In the genomic region with DNA sequence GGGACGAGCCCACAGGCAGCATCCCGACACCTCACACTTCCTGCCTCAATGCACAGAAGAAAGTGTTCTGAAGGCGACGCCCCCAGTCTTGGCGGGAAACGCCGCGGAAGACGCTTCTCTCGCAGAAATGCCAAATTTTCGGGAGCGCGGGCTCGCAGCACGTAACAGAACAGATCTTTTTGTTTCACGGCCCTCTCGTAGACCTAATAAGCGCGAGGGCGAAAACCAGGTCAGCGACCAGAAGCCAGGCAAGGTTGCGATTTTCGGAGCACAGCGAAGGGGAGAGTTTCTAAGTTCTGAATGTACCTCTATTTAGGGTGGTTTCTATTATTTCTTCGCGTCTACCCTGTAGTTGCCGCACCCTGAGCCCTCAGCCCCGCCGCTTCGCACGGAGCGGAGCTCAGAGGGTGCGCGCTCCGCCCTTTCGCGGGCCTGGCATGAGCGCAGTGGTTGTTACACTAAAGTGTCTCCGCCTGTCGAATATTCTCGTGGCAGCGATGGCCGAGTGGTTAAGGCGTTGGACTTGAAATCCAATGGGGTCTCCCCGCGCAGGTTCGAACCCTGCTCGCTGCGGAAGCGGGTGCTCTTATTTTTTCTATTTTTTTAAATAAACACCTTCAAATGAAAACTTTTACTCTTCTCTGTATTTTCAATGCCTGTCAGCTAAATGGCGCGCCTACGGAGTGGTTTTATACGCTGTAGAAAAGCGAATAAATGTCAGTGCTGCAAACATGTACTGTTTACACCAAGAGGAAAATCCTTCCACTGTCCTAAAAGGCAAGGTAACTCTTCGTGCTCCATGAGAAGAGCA, we compare ENCODE assay signal across 8 cellular contexts.
DNase-seq lines count a peak whose midpoint lies in the region; ATAC-seq and TF ChIP-seq lines count a peak whose summit lies in the region.

No MANE protein-coding gene starts in this region.

- no peak for TF ChIP-seq CTCF in liver (IDR thresholded peaks at IDR 0.05; ENCODE audit: low read depth, low read length, missing input control)

- peak; percentile 85 for DNase-seq in NCI-H748 treated with DMSO at 0.1 percent for 48 hours (lab: John Stamatoyannopoulos, UW)
- peak; percentile 96 for DNase-seq in activated CD4-positive, alpha-beta T cell treated with anti-CD3 and anti-CD28 coated beads, Interleukin-2, amount 50 U/mL, for 48 hours
- peak; percentile 92 to 93 for DNase-seq in dermis microvascular lymphatic vessel endothelial cell (ENCODE audit: low read depth in 2 of 2)
- peak; percentile 94 for DNase-seq in stimulated activated CD4-positive, alpha-beta T cell treated with anti-CD3 and anti-CD28 coated beads, Interleukin-4, amount 100 ng/mL, for 1 hour

- TF ChIP-seq RAD21 in liver (IDR thresholded peaks at IDR 0.05), result no peak

- no peaks in the 10 kb centered on the region for H3K36me3 ChIP-seq in BLaER1
- H3K36me3 ChIP-seq in liver (ENCODE audit: control insufficient read depth in 4 of 4, insufficient read depth in 3 of 4, low read depth in 1 of 4, low read length in 3 of 4), result no peaks in the 10 kb centered on the region

- H3K9ac ChIP-seq in BLaER1 (peak overlapping the region; percentile 93), liver (ENCODE audit: low read depth in 1 of 2, low read length in 2 of 2) (peak overlapping the region; percentile 84 to 96)

- no peaks in the 10 kb centered on the region for H3K9me3 ChIP-seq in BLaER1
- no peaks in the 10 kb centered on the region for H3K9me3 ChIP-seq in liver (ENCODE audit: control insufficient read depth in 4 of 4, low read length in 3 of 4)

- under 1% methylated on average over 56 of the region's 56 CpGs for WGBS in liver

- H3K4me3 ChIP-seq in BLaER1 (peak overlapping the region; percentile 79), liver (ENCODE audit: low read depth in 1 of 3, low read length in 3 of 3) (peak overlapping the region; percentile 56 to 96 (median 83))

- H3K4me2 ChIP-seq in BLaER1, result peak overlapping the region; percentile 86

- peak overlapping the region; percentile 92 for H3K27ac ChIP-seq in BLaER1
- H3K27ac ChIP-seq in liver (ENCODE audit: low read depth in 1 of 2, low read length in 2 of 2), result peak overlapping the region; percentile 86 to 94

- no peaks in the 10 kb centered on the region for H3K27me3 ChIP-seq in BLaER1
- H3K27me3 ChIP-seq in liver (ENCODE audit: control insufficient read depth in 4 of 4, insufficient read depth in 4 of 4, low read length in 3 of 4), result no peaks in the 10 kb centered on the region

- ATAC-seq in GM19397 (IDR thresholded peaks at IDR 0.05; ENCODE audit: unreplicated experiment) (peak; percentile 88), HG03565 (IDR thresholded peaks at IDR 0.05; ENCODE audit: unreplicated experiment) (peak; percentile 80)

- no peaks in the 10 kb centered on the region for H4K20me1 ChIP-seq in BLaER1

- peaks cover 5% of the 10 kb centered on the region; the same call in 1 of the 2 replicates for H3K4me1 ChIP-seq in BLaER1
- H3K4me1 ChIP-seq in liver (ENCODE audit: control insufficient read depth in 4 of 4, insufficient read depth in 4 of 4, low read length in 3 of 4), result peaks cover 0 to 6% (median 0%) of the 10 kb centered on the region in 4 donors

TF ChIP-seq in liver, 16 proteins besides CTCF, POLR2A, EP300 and RAD21:
- TF ChIP-seq YY1 (IDR thresholded peaks at IDR 0.05) (no peak), JUND (IDR thresholded peaks at IDR 0.05) (no peak), GABPA (IDR thresholded peaks at IDR 0.05 in 1 of 2, conservative IDR thresholded peaks at IDR 0.05 in 1 of 2) (no peak), HNF4A (conservative IDR thresholded peaks at IDR 0.05) (peak in 1 of 2 donors; percentile 3), HNF4G (IDR thresholded peaks at IDR 0.05) (no peak), SP1 (IDR thresholded peaks at IDR 0.05) (no peak), EGR1 (IDR thresholded peaks at IDR 0.05; ENCODE audit: low read depth in 2 of 2) (no peak), TAF1 (conservative IDR thresholded peaks at IDR 0.05) (no peak), FOXA2 (IDR thresholded peaks at IDR 0.05) (no peak), NR2F2 (IDR thresholded peaks at IDR 0.05) (peak; percentile 59), RXRA (IDR thresholded peaks at IDR 0.05) (peak in 1 of 2 donors; percentile 9), FOXA1 (IDR thresholded peaks at IDR 0.05) (no peak)
- TF ChIP-seq, protein P1, sequence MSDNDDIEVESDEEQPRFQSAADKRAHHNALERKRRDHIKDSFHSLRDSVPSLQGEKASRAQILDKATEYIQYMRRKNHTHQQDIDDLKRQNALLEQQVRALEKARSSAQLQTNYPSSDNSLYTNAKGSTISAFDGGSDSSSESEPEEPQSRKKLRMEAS (IDR thresholded peaks at IDR 0.05), result peak; percentile 90
- TF ChIP-seq, protein P2, sequence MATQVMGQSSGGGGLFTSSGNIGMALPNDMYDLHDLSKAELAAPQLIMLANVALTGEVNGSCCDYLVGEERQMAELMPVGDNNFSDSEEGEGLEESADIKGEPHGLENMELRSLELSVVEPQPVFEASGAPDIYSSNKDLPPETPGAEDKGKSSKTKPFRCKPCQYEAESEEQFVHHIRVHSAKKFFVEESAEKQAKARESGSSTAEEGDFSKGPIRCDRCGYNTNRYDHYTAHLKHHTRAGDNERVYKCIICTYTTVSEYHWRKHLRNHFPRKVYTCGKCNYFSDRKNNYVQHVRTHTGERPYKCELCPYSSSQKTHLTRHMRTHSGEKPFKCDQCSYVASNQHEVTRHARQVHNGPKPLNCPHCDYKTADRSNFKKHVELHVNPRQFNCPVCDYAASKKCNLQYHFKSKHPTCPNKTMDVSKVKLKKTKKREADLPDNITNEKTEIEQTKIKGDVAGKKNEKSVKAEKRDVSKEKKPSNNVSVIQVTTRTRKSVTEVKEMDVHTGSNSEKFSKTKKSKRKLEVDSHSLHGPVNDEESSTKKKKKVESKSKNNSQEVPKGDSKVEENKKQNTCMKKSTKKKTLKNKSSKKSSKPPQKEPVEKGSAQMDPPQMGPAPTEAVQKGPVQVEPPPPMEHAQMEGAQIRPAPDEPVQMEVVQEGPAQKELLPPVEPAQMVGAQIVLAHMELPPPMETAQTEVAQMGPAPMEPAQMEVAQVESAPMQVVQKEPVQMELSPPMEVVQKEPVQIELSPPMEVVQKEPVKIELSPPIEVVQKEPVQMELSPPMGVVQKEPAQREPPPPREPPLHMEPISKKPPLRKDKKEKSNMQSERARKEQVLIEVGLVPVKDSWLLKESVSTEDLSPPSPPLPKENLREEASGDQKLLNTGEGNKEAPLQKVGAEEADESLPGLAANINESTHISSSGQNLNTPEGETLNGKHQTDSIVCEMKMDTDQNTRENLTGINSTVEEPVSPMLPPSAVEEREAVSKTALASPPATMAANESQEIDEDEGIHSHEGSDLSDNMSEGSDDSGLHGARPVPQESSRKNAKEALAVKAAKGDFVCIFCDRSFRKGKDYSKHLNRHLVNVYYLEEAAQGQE (IDR thresholded peaks at IDR 0.05), result no peak
- TF ChIP-seq, protein P3, sequence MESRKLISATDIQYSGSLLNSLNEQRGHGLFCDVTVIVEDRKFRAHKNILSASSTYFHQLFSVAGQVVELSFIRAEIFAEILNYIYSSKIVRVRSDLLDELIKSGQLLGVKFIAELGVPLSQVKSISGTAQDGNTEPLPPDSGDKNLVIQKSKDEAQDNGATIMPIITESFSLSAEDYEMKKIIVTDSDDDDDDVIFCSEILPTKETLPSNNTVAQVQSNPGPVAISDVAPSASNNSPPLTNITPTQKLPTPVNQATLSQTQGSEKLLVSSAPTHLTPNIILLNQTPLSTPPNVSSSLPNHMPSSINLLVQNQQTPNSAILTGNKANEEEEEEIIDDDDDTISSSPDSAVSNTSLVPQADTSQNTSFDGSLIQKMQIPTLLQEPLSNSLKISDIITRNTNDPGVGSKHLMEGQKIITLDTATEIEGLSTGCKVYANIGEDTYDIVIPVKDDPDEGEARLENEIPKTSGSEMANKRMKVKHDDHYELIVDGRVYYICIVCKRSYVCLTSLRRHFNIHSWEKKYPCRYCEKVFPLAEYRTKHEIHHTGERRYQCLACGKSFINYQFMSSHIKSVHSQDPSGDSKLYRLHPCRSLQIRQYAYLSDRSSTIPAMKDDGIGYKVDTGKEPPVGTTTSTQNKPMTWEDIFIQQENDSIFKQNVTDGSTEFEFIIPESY (IDR thresholded peaks at IDR 0.05), result no peak
- TF ChIP-seq, protein P4, sequence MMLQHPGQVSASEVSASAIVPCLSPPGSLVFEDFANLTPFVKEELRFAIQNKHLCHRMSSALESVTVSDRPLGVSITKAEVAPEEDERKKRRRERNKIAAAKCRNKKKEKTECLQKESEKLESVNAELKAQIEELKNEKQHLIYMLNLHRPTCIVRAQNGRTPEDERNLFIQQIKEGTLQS (IDR thresholded peaks at IDR 0.05), result peak; percentile 100

Comparison
In these comparisons a context has a peak if more than half of its experiments do, and no peak if none do; other contexts are left out.
1. Peak in every context shown above with its lines: DNase-seq, ATAC-seq, H3K4me3 ChIP-seq and H3K27ac ChIP-seq.